31 cellular contexts compared by ENCODE assay signal in the genomic region with DNA sequence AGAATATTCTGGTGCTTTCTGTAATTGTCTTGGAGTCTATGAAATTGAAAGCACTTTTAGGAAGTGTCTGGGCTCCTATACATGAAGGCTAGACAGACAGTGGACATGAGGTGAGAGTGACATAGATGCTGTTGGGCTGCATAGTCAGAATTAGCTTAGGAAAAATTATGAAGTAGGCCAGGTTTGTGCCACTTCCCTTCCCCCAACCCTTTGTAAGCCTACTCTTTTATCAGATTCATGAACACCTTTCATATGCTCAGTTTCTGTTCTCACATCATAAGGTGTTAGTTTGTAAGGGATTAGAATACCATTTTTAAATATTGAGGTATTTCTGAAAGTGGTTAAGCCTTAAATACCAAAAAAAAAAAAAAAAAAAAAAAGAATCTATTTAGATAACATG. TPM values are rescaled to one million over a fixed set of nuclear protein-coding genes. Genes with fewer than 3 reads are reported as not detected.
"Had no signal": no experiment of that assay in that cellular context is flagged by ENCODE, and none has a peak within 500 bp of the region (broad histone marks: within the 10 kb centered on the region; RNA-seq: fewer than 3 reads in every experiment).

No MANE protein-coding gene starts in this region.

- H3K4me3 Mint-ChIP-seq: activated CD4-positive, alpha-beta memory T cell treated with anti-CD3 and anti-CD28 coated beads for 36 hours; activated CD4-positive, alpha-beta T cell treated with anti-CD3 and anti-CD28 coated beads for 36 hours; activated CD4-positive, alpha-beta T cell treated with anti-CD3 and anti-CD28 coated beads, Interleukin-2, amount 10 ng/mL, durations not matched to agents 24 days and 14 days; activated naive CD4-positive, alpha-beta T cell treated with anti-CD3 and anti-CD28 coated beads for 36 hours; activated naive CD4-positive, alpha-beta T cell treated with anti-CD3 and anti-CD28 coated beads, Interleukin-2, amount 50 U/mL, for 24 hours; activated naive CD8-positive, alpha-beta T cell treated with anti-CD3 and anti-CD28 coated beads for 36 hours; activated naive CD8-positive, alpha-beta T cell treated with anti-CD3 and anti-CD28 coated beads, Interleukin-2, amount 50 U/mL, for 24 hours; activated T-helper 1 cell treated with anti-CD3 and anti-CD28 coated beads, Interleukin-12 subunit alpha, Interleukin-12 subunit beta, Interleukin-2, Interleukin-4 antibody, amounts not matched to agents 30 ng/mL and 10 ng/mL and 1 ng/mL, durations not matched to agents 14 hours and 24 hours and 36 hours; effector memory CD8-positive, alpha-beta T cell; T-helper 17 cell had no signal

- H3K27me3 ChIP-seq: adrenal gland, body of pancreas, esophagus muscularis mucosa, gastrocnemius medialis had no signal

- H3K4me3 ChIP-seq: adrenal gland, body of pancreas, esophagus muscularis mucosa, gastrocnemius medialis, heart left ventricle had no signal

- H3K9me3 ChIP-seq: adrenal gland, body of pancreas, esophagus muscularis mucosa, gastrocnemius medialis, heart left ventricle had no signal

- H3K36me3 Mint-ChIP-seq: activated CD4-positive, alpha-beta memory T cell treated with anti-CD3 and anti-CD28 coated beads for 36 hours; activated naive CD4-positive, alpha-beta T cell treated with anti-CD3 and anti-CD28 coated beads, Interleukin-2, amount 50 U/mL, for 24 hours had no signal

- H3K27ac ChIP-seq: adrenal gland, body of pancreas, esophagus muscularis mucosa, foreskin keratinocyte, gastrocnemius medialis, heart left ventricle had no signal

- H3K27me3 Mint-ChIP-seq: activated naive CD4-positive, alpha-beta T cell treated with anti-CD3 and anti-CD28 coated beads, Interleukin-2, amount 50 U/mL, for 24 hours; activated naive CD8-positive, alpha-beta T cell treated with anti-CD3 and anti-CD28 coated beads for 36 hours; activated naive CD8-positive, alpha-beta T cell treated with anti-CD3 and anti-CD28 coated beads, Interleukin-2, amount 50 U/mL, for 24 hours had no signal

- H3K27ac Mint-ChIP-seq: activated CD4-positive, alpha-beta memory T cell treated with anti-CD3 and anti-CD28 coated beads for 36 hours; activated CD4-positive, alpha-beta T cell treated with anti-CD3 and anti-CD28 coated beads for 36 hours; activated CD4-positive, alpha-beta T cell treated with anti-CD3 and anti-CD28 coated beads, Interleukin-2, amount 10 ng/mL, durations not matched to agents 24 days and 14 days; activated naive CD4-positive, alpha-beta T cell treated with anti-CD3 and anti-CD28 coated beads for 36 hours; activated naive CD4-positive, alpha-beta T cell treated with anti-CD3 and anti-CD28 coated beads, Interleukin-2, amount 50 U/mL, for 24 hours; activated naive CD8-positive, alpha-beta T cell treated with anti-CD3 and anti-CD28 coated beads for 36 hours; activated naive CD8-positive, alpha-beta T cell treated with anti-CD3 and anti-CD28 coated beads, Interleukin-2, amount 50 U/mL, for 24 hours; activated T-helper 1 cell treated with anti-CD3 and anti-CD28 coated beads, Interleukin-12 subunit alpha, Interleukin-12 subunit beta, Interleukin-2, Interleukin-4 antibody, amounts not matched to agents 30 ng/mL and 10 ng/mL and 1 ng/mL, durations not matched to agents 14 hours and 24 hours and 36 hours; activated T-helper 2 cell treated with anti-CD3 and anti-CD28 coated beads, Interferon-gamma antibody, Interleukin-2, Interleukin-4, amounts not matched to agents 10 μg/mL and 5 μg/mL and 100 μg/mL, durations not matched to agents 14 hours and 24 hours and 36 hours; effector memory CD8-positive, alpha-beta T cell; T-helper 17 cell had no signal

- H3K9me3 Mint-ChIP-seq: activated naive CD4-positive, alpha-beta T cell treated with anti-CD3 and anti-CD28 coated beads for 36 hours; activated naive CD4-positive, alpha-beta T cell treated with anti-CD3 and anti-CD28 coated beads, Interleukin-2, amount 50 U/mL, for 24 hours had no signal

- H3K4me1 ChIP-seq: adrenal gland, body of pancreas, esophagus muscularis mucosa, foreskin keratinocyte, gastrocnemius medialis had no signal

- ATAC-seq: activated CD4-positive, alpha-beta T cell treated with anti-CD3 and anti-CD28 coated beads for 36 hours; activated naive CD8-positive, alpha-beta T cell treated with anti-CD3 and anti-CD28 coated beads, Interleukin-2, amount 50 U/mL, for 24 hours; body of pancreas; effector memory CD8-positive, alpha-beta T cell; foreskin keratinocyte; gastrocnemius medialis; heart left ventricle; T-helper 17 cell had no signal

- DNase-seq: activated CD4-positive, alpha-beta memory T cell treated with anti-CD3 and anti-CD28 coated beads for 36 hours; activated CD4-positive, alpha-beta T cell treated with anti-CD3 and anti-CD28 coated beads for 36 hours; activated CD4-positive, alpha-beta T cell treated with anti-CD3 and anti-CD28 coated beads, Interleukin-2, amount 10 ng/mL, durations not matched to agents 24 days and 14 days; activated CD4-positive, CD25-positive, alpha-beta regulatory T cell; activated CD4-positive, CD25-positive, alpha-beta regulatory T cell treated with anti-CD3 and anti-CD28 coated beads, Interleukin-2, amount 50 U/mL, for 72 hours; activated CD8-positive, alpha-beta memory T cell treated with anti-CD3 and anti-CD28 coated beads for 24 hours; activated effector memory CD4-positive, alpha-beta T cell treated with anti-CD3 and anti-CD28 coated beads, Interleukin-2, amount 50 U/mL, for 16 hours; activated naive CD4-positive, alpha-beta T cell treated with anti-CD3 and anti-CD28 coated beads for 36 hours; activated naive CD8-positive, alpha-beta T cell treated with anti-CD3 and anti-CD28 coated beads for 36 hours; activated naive CD8-positive, alpha-beta T cell treated with anti-CD3 and anti-CD28 coated beads, Interleukin-2, amount 50 U/mL, for 24 hours; activated T-cell treated with anti-CD3 and anti-CD28 coated beads, Interleukin-2, amount 50 U/mL, for 48 hours; adrenal gland; amygdala; aorta; body of pancreas; caudate nucleus; cortex of kidney; dermis blood vessel endothelial cell; effector CD4-positive, alpha-beta T cell; effector memory CD8-positive, alpha-beta T cell; erythroblast; foreskin keratinocyte; gastrocnemius medialis; glutamatergic neuron; heart left ventricle; T-helper 17 cell had no signal

- H3K36me3 ChIP-seq: adrenal gland, esophagus muscularis mucosa, gastrocnemius medialis, heart left ventricle had no signal

RNA-seq across cellular contexts. Expression of gene RAD21L1, which starts 21.8 kb away (rescaled TPM):
- total RNA-seq: activated CD4-positive, alpha-beta memory T cell treated with anti-CD3 and anti-CD28 coated beads for 36 hours; activated CD4-positive, alpha-beta T cell treated with anti-CD3 and anti-CD28 coated beads, Interleukin-2, amount 10 ng/mL, durations not matched to agents 24 days and 14 days; activated naive CD4-positive, alpha-beta T cell treated with anti-CD3 and anti-CD28 coated beads for 36 hours; activated naive CD8-positive, alpha-beta T cell treated with anti-CD3 and anti-CD28 coated beads for 36 hours; activated T-helper 1 cell treated with anti-CD3 and anti-CD28 coated beads, Interleukin-12 subunit alpha, Interleukin-12 subunit beta, Interleukin-2, Interleukin-4 antibody, amounts not matched to agents 30 ng/mL and 10 ng/mL and 1 ng/mL, durations not matched to agents 14 hours and 24 hours and 36 hours; activated T-helper 2 cell treated with anti-CD3 and anti-CD28 coated beads, Interferon-gamma antibody, Interleukin-2, Interleukin-4, amounts not matched to agents 10 μg/mL and 5 μg/mL and 100 μg/mL, durations not matched to agents 14 hours and 24 hours and 36 hours; adrenal gland; aorta; body of pancreas; chondrocyte; dermis blood vessel endothelial cell; esophagus muscularis mucosa; foreskin keratinocyte; heart left ventricle; T-helper 17 cell had no signal
- polyA plus RNA-seq: aorta, foreskin keratinocyte, heart left ventricle had no signal

RNA-seq across cellular contexts. Expression of gene C20orf202, which starts 44.4 kb away (rescaled TPM):
- total RNA-seq: activated CD4-positive, alpha-beta memory T cell treated with anti-CD3 and anti-CD28 coated beads for 36 hours; activated CD4-positive, alpha-beta T cell treated with anti-CD3 and anti-CD28 coated beads for 36 hours; activated CD4-positive, alpha-beta T cell treated with anti-CD3 and anti-CD28 coated beads, Interleukin-2, amount 10 ng/mL, durations not matched to agents 24 days and 14 days; activated naive CD4-positive, alpha-beta T cell treated with anti-CD3 and anti-CD28 coated beads for 36 hours; activated naive CD8-positive, alpha-beta T cell treated with anti-CD3 and anti-CD28 coated beads for 36 hours; activated T-helper 1 cell treated with anti-CD3 and anti-CD28 coated beads, Interleukin-12 subunit alpha, Interleukin-12 subunit beta, Interleukin-2, Interleukin-4 antibody, amounts not matched to agents 30 ng/mL and 10 ng/mL and 1 ng/mL, durations not matched to agents 14 hours and 24 hours and 36 hours; activated T-helper 2 cell treated with anti-CD3 and anti-CD28 coated beads, Interferon-gamma antibody, Interleukin-2, Interleukin-4, amounts not matched to agents 10 μg/mL and 5 μg/mL and 100 μg/mL, durations not matched to agents 14 hours and 24 hours and 36 hours; body of pancreas; chondrocyte; dermis blood vessel endothelial cell; foreskin keratinocyte had no signal
- polyA plus RNA-seq: foreskin keratinocyte had no signal
